Comparison of ENCODE assay signal across 19 cellular contexts in genomic region chr17:2387086-2388019, GRCh38. TPM values are rescaled to one million over a fixed set of nuclear protein-coding genes. Genes with fewer than 3 reads are reported as not detected.
DNase-seq lines count a peak whose midpoint lies in the region; ATAC-seq lines count a peak whose summit lies in the region.
"Had no signal": no experiment of that assay in that cellular context is flagged by ENCODE, and none has a peak within 500 bp of the region (broad histone marks: within the 10 kb centered on the region; RNA-seq: fewer than 3 reads in every experiment).

No MANE protein-coding gene starts in this region.

- H3K9ac ChIP-seq in BLaER1 treated with 17β-estradiol and CSF1 and Interleukin-3, amounts not matched to agents 10 nM and 100 nM = peak overlapping the region in 2 of 11 experiments; percentile 31 to 35; a peak in 2 of 22 replicates

- intact Hi-C loops in activated T-helper 1 cell treated with anti-CD3 and anti-CD28 coated beads, Interleukin-12 subunit alpha, Interleukin-12 subunit beta, Interleukin-2, Interleukin-4 antibody, amounts not matched to agents 30 ng/mL and 10 ng/mL and 1 ng/mL, durations not matched to agents 14 hours and 24 hours and 36 hours (cut with micrococcal nuclease) = no loop called here

- no peaks in the 10 kb centered on the region for H3K9me3 Mint-ChIP-seq in activated T-helper 1 cell treated with anti-CD3 and anti-CD28 coated beads, Interleukin-12 subunit alpha, Interleukin-12 subunit beta, Interleukin-2, Interleukin-4 antibody, amounts not matched to agents 30 ng/mL and 10 ng/mL and 1 ng/mL, durations not matched to agents 14 hours and 24 hours and 36 hours
- H3K9me3 Mint-ChIP-seq in stimulated activated effector memory CD8-positive, alpha-beta T cell treated with anti-CD3 and anti-CD28 coated beads, Interleukin-12 subunit alpha, Interleukin-12 subunit beta, amount 100 ng/mL, for 72 hours = no peaks in the 10 kb centered on the region

- H3K36me3 ChIP-seq in BLaER1 treated with 17β-estradiol and CSF1 and Interleukin-3, amounts not matched to agents 10 nM and 100 nM = peaks cover 23 to 62% (median 46%) of the 10 kb centered on the region in 11 experiments; a peak in 21 of 22 replicates

- H3K4me2 ChIP-seq in BLaER1 treated with 17β-estradiol and CSF1 and Interleukin-3, amounts not matched to agents 10 nM and 100 nM = peak overlapping the region in 6 of 11 experiments; percentile 25 to 37 (median 36); a peak in 7 of 22 replicates

- H3K4me3 Mint-ChIP-seq in activated T-helper 1 cell treated with anti-CD3 and anti-CD28 coated beads, Interleukin-12 subunit alpha, Interleukin-12 subunit beta, Interleukin-2, Interleukin-4 antibody, amounts not matched to agents 30 ng/mL and 10 ng/mL and 1 ng/mL, durations not matched to agents 14 hours and 24 hours and 36 hours = no peak overlapping the region
- no peak overlapping the region for H3K4me3 Mint-ChIP-seq in stimulated activated effector memory CD8-positive, alpha-beta T cell treated with anti-CD3 and anti-CD28 coated beads, Interleukin-12 subunit alpha, Interleukin-12 subunit beta, amount 100 ng/mL, for 72 hours

- peaks cover 29 to 90% (median 66%) of the 10 kb centered on the region in 10 experiments for H3K4me1 ChIP-seq in BLaER1 treated with 17β-estradiol and CSF1 and Interleukin-3, amounts not matched to agents 10 nM and 100 nM

- H3K4me1 Mint-ChIP-seq in activated T-helper 1 cell treated with anti-CD3 and anti-CD28 coated beads, Interleukin-12 subunit alpha, Interleukin-12 subunit beta, Interleukin-2, Interleukin-4 antibody, amounts not matched to agents 30 ng/mL and 10 ng/mL and 1 ng/mL, durations not matched to agents 14 hours and 24 hours and 36 hours (ENCODE audit: low read depth) = peaks cover 18% of the 10 kb centered on the region
- H3K4me1 Mint-ChIP-seq in stimulated activated effector memory CD8-positive, alpha-beta T cell treated with anti-CD3 and anti-CD28 coated beads, Interleukin-12 subunit alpha, Interleukin-12 subunit beta, amount 100 ng/mL, for 72 hours = peaks cover 44% of the 10 kb centered on the region

- H3K27me3 ChIP-seq in BLaER1 treated with 17β-estradiol and CSF1 and Interleukin-3, amounts not matched to agents 10 nM and 100 nM = no peaks in the 10 kb centered on the region

- no peaks in the 10 kb centered on the region for H3K9me3 ChIP-seq in BLaER1 treated with 17β-estradiol and CSF1 and Interleukin-3, amounts not matched to agents 10 nM and 100 nM (replicated peaks in 1 of 11)

- no peak for ATAC-seq in stimulated activated effector memory CD8-positive, alpha-beta T cell treated with anti-CD3 and anti-CD28 coated beads, Interleukin-12 subunit alpha, Interleukin-12 subunit beta, amount 100 ng/mL, for 72 hours
- ATAC-seq in HG03460 (IDR thresholded peaks at IDR 0.05; ENCODE audit: unreplicated experiment) = no peak
- ATAC-seq: PC-3 had no signal

- H4K20me1 ChIP-seq in BLaER1 treated with 17β-estradiol and CSF1 and Interleukin-3, amounts not matched to agents 10 nM and 100 nM = peaks cover 0 to 33% (median 3%) of the 10 kb centered on the region in 11 experiments; a peak in 7 of 22 replicates

- DNase-seq in activated T-helper 1 cell treated with anti-CD3 and anti-CD28 coated beads, Interleukin-12 subunit alpha, Interleukin-12 subunit beta, Interleukin-2, Interleukin-4 antibody, amounts not matched to agents 30 ng/mL and 10 ng/mL and 1 ng/mL, durations not matched to agents 14 hours and 24 hours and 36 hours (ENCODE audit: low spot score) = no peak
- DNase-seq in epithelial cell of prostate (ENCODE audit: low read depth, low spot score) (no peak), SW 1271 (lab: John Stamatoyannopoulos, UW) (no peak)
- DNase-seq in stimulated activated effector memory CD8-positive, alpha-beta T cell treated with anti-CD3 and anti-CD28 coated beads, Interleukin-12 subunit alpha, Interleukin-12 subunit beta, amount 100 ng/mL, for 72 hours (ENCODE audit: low spot score in 2 of 2) = no peak
- DNase-seq in stimulated activated CD4-positive, alpha-beta T cell treated with anti-CD3 and anti-CD28 coated beads, Interleukin-15, amount 100 ng/mL, for 24 hours = no peak
- DNase-seq in activated CD4-positive, CD25-positive, alpha-beta regulatory T cell treated with anti-CD3 and anti-CD28 coated beads, Interleukin-2, amount 50 U/mL, for 72 hours = no peak
- DNase-seq: C1 segment of cervical spinal cord, IMR-90, Karpas-422, NCI-H1048, NCI-H2029, NCI-H345, NCI-H524 treated with DMSO at 0.1 percent for 48 hours, PC-3, RPMI8226, SIG-M5 had no signal

- peak overlapping the region in 7 of 11 experiments; percentile 7 to 100 (median 51); a peak in 8 of 22 replicates for H3K27ac ChIP-seq in BLaER1 treated with 17β-estradiol and CSF1 and Interleukin-3, amounts not matched to agents 10 nM and 100 nM
- peak overlapping the region; percentile 54 for H3K27ac ChIP-seq in epithelial cell of prostate
- H3K27ac ChIP-seq: HL-60 had no signal

- H3K27ac Mint-ChIP-seq in activated T-helper 1 cell treated with anti-CD3 and anti-CD28 coated beads, Interleukin-12 subunit alpha, Interleukin-12 subunit beta, Interleukin-2, Interleukin-4 antibody, amounts not matched to agents 30 ng/mL and 10 ng/mL and 1 ng/mL, durations not matched to agents 14 hours and 24 hours and 36 hours = peak overlapping the region; percentile 12
- peak overlapping the region; percentile 69 for H3K27ac Mint-ChIP-seq in stimulated activated effector memory CD8-positive, alpha-beta T cell treated with anti-CD3 and anti-CD28 coated beads, Interleukin-12 subunit alpha, Interleukin-12 subunit beta, amount 100 ng/mL, for 72 hours

- no peak overlapping the region for H3K4me3 ChIP-seq in BLaER1 treated with 17β-estradiol and CSF1 and Interleukin-3, amounts not matched to agents 10 nM and 100 nM

- no peaks in the 10 kb centered on the region for H3K27me3 Mint-ChIP-seq in activated T-helper 1 cell treated with anti-CD3 and anti-CD28 coated beads, Interleukin-12 subunit alpha, Interleukin-12 subunit beta, Interleukin-2, Interleukin-4 antibody, amounts not matched to agents 30 ng/mL and 10 ng/mL and 1 ng/mL, durations not matched to agents 14 hours and 24 hours and 36 hours (ENCODE audit: insufficient read depth)

- peaks cover 9% of the 10 kb centered on the region for H3K36me3 Mint-ChIP-seq in activated T-helper 1 cell treated with anti-CD3 and anti-CD28 coated beads, Interleukin-12 subunit alpha, Interleukin-12 subunit beta, Interleukin-2, Interleukin-4 antibody, amounts not matched to agents 30 ng/mL and 10 ng/mL and 1 ng/mL, durations not matched to agents 14 hours and 24 hours and 36 hours (ENCODE audit: low read depth)
- peaks cover 38% of the 10 kb centered on the region for H3K36me3 Mint-ChIP-seq in stimulated activated effector memory CD8-positive, alpha-beta T cell treated with anti-CD3 and anti-CD28 coated beads, Interleukin-12 subunit alpha, Interleukin-12 subunit beta, amount 100 ng/mL, for 72 hours

RNA-seq across cellular contexts. Expression of gene MNT, which starts 13.5 kb away (rescaled TPM):
- total RNA-seq in activated T-helper 1 cell treated with anti-CD3 and anti-CD28 coated beads, Interleukin-12 subunit alpha, Interleukin-12 subunit beta, Interleukin-2, Interleukin-4 antibody, amounts not matched to agents 30 ng/mL and 10 ng/mL and 1 ng/mL, durations not matched to agents 14 hours and 24 hours and 36 hours = 31.5 and 35.9 TPM in 2 replicates

RNA-seq across cellular contexts. Expression of gene SGSM2, which starts 50.1 kb away (rescaled TPM):
- total RNA-seq in activated T-helper 1 cell treated with anti-CD3 and anti-CD28 coated beads, Interleukin-12 subunit alpha, Interleukin-12 subunit beta, Interleukin-2, Interleukin-4 antibody, amounts not matched to agents 30 ng/mL and 10 ng/mL and 1 ng/mL, durations not matched to agents 14 hours and 24 hours and 36 hours = 39.1 and 45.9 TPM in 2 replicates

RNA-seq across cellular contexts. Expression of gene TSR1, which starts 51.1 kb away (rescaled TPM):
- 91.3 and 92.9 TPM in 2 replicates for total RNA-seq in activated T-helper 1 cell treated with anti-CD3 and anti-CD28 coated beads, Interleukin-12 subunit alpha, Interleukin-12 subunit beta, Interleukin-2, Interleukin-4 antibody, amounts not matched to agents 30 ng/mL and 10 ng/mL and 1 ng/mL, durations not matched to agents 14 hours and 24 hours and 36 hours
